ENCODE assay signal across 8 cellular contexts in the genomic region with DNA sequence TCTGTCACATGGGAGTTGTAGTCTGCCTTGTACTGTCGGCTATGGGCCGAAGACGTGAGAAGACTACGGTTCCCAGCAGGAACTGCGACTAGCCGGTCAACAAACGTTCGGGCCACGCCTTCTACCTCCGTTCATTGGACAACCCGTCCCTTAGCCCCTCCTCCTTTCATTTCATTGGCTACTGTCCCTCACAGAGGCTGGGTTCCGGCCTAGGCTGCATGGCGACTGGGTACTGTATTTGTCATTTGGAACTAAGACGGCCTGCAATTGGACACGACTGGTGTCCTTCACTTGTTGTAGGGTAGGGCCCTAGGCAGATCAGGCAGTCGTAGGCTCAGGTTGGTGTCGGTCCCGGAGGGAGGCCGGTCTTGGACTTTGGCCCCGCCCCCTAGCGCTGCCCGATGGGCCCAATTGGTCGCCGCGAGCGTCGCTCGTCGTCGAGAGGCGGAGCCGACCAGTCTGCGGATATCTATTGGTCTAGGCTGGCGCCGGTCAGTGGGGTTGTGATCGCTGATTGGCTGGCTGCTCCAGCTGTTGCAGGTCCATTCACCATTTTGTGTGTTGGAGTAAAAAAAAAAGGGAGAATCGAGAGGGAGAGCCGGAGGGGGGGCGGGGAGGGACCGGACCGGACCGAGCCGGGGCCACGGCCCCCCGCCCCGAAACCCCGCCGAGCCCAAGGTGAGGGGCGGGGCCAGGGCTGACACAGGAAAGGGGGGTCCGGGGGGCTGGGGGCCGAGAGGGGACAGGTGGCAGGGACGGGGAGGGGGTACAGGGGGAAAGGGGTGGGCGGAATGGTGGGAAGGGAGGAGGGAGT. TPM values are rescaled to one million over a fixed set of nuclear protein-coding genes. Genes with fewer than 3 reads are reported as not detected.
DNase-seq lines count a peak whose midpoint lies in the region; ATAC-seq and TF ChIP-seq lines count a peak whose summit lies in the region.

A gene (plus strand): TSS at position 549 of the 814 bp plus-strand sequence. CDS start 2,532 bp downstream, outside the sequence.

- peak; percentile 100 for DNase-seq in NCI-H187 treated with DMSO at 0.1 percent for 48 hours (lab: John Stamatoyannopoulos, UW)
- DNase-seq in left cardiac atrium, result peak; percentile 100
- peak; percentile 100 for DNase-seq in posterior vena cava (ENCODE audit: low spot score)
- peak; percentile 98 to 100 for DNase-seq in upper lobe of left lung

- no peak for TF ChIP-seq POLR2A in upper lobe of left lung (IDR thresholded peaks at IDR 0.05)

- TF ChIP-seq EP300 in upper lobe of left lung (IDR thresholded peaks at IDR 0.05), result no peak

- H3K27me3 ChIP-seq in upper lobe of left lung, result no peaks in the 10 kb centered on the region

- H3K27ac ChIP-seq in angular gyrus (ENCODE audit: low read depth, low read length) (peak within 1 kb of the TSS; percentile 100), upper lobe of left lung (peak within 1 kb of the TSS; percentile 96 to 100 (median 98))

- 0 to 1% methylated on average over 34 to 37 of the region's 53 CpGs for WGBS in upper lobe of left lung, 2 donors

- TF ChIP-seq CTCF in upper lobe of left lung (IDR thresholded peaks at IDR 0.05), result peak in 1 of 6 experiments; percentile 40

- H3K9me3 ChIP-seq in upper lobe of left lung, result no peaks in the 10 kb centered on the region

- peak; percentile 80 for ATAC-seq in GM18498 (IDR thresholded peaks at IDR 0.05; ENCODE audit: unreplicated experiment)
- ATAC-seq in HG02970 (IDR thresholded peaks at IDR 0.05; ENCODE audit: low FRiP score, unreplicated experiment), result peak; percentile 69
- ATAC-seq in left cardiac atrium, result peak; percentile 85 to 92
- peak; percentile 94 to 97 for ATAC-seq in upper lobe of left lung (ENCODE audit: low FRiP score in 2 of 2)

- H3K4me3 ChIP-seq in upper lobe of left lung, result peak within 1 kb of the TSS; percentile 62 to 76 (median 66)

- H3K4me1 ChIP-seq in upper lobe of left lung, result peaks cover 23 to 39% (median 27%) of the 10 kb centered on the region in 4 donors

- peaks cover 10 to 23% (median 21%) of the 10 kb centered on the region in 4 donors for H3K36me3 ChIP-seq in upper lobe of left lung

- intact Hi-C loops in T-helper 2 cell treated with Interferon-gamma antibody and Interleukin-4, amounts not matched to agents 100 ng/mL and 5 ng/mL, for 36 hours (cut with micrococcal nuclease), result loop anchor here (1.0 kb wide), 6 partner anchors 11 to 137 kb away; a partner anchor contains a TSS
- intact Hi-C loops in left cardiac atrium (cut with DNase I) (no loop called here), posterior vena cava (cut with DNase I) (no loop called here)

RNA-seq across cellular contexts. Expression of the gene that starts here (rescaled TPM):
- total RNA-seq in T-helper 2 cell treated with Interferon-gamma antibody and Interleukin-4, amounts not matched to agents 100 ng/mL and 5 ng/mL, for 36 hours, result 70.0 and 71.8 TPM in 2 replicates
- total RNA-seq in left cardiac atrium (10 to 100 TPM; 34.7 to 42.1 TPM), posterior vena cava (10 to 100 TPM; 57.7 to 79.0 TPM), upper lobe of left lung (100 to 1,000 TPM in 1 of 6 donors, 10 to 100 TPM in 5; 52.6 to 170 (median 77.7) TPM)

Comparison
In these comparisons a context has a peak if more than half of its experiments do, and no peak if none do; other contexts are left out.
1. Peak in every context shown above with its lines: DNase-seq, ATAC-seq, H3K4me3 ChIP-seq and H3K27ac ChIP-seq.